In genomic region chr14:66758031-66758613, GRCh38 we compare ENCODE assay signal across 26 cellular contexts.
DNase-seq lines count a peak whose midpoint lies in the region; ATAC-seq, FAIRE-seq and TF ChIP-seq lines count a peak whose summit lies in the region.
"Had no signal": no experiment of that assay in that cellular context is flagged by ENCODE, and none has a peak within 500 bp of the region (broad histone marks: within the 10 kb centered on the region; RNA-seq: fewer than 3 reads in every experiment).

No MANE protein-coding gene starts in this region.

- no peak for TF ChIP-seq POLR2A in spleen (IDR thresholded peaks at IDR 0.05)

- no TSS peak for BruUV-seq in Panc1 (replicated peaks; lab: Mats Ljungman, UMichigan)

- H3K4me1 Mint-ChIP-seq in activated CD4-positive, alpha-beta T cell treated with anti-CD3 and anti-CD28 coated beads, Interleukin-2, amount 10 ng/mL, durations not matched to agents 7 days and 5 days: no peaks in the 10 kb centered on the region
- H3K4me1 Mint-ChIP-seq: brain, nephron progenitor cell had no signal

- H3K4me3 Mint-ChIP-seq in activated CD4-positive, alpha-beta T cell treated with anti-CD3 and anti-CD28 coated beads, Interleukin-2, amount 10 ng/mL, durations not matched to agents 7 days and 5 days: no peak overlapping the region
- H3K4me3 Mint-ChIP-seq: activated CD8-positive, alpha-beta T cell treated with anti-CD3 and anti-CD28 coated beads, Interleukin-2, amount 10 ng/mL, durations not matched to agents 7 days and 5 days; brain; nephron progenitor cell had no signal

- H3K27me3 ChIP-seq in Panc1 (ENCODE audit: control insufficient read depth, insufficient read depth, low read length) (no peaks in the 10 kb centered on the region), spleen (replicated peaks in 1 of 7) (no peaks in the 10 kb centered on the region)
- H3K27me3 ChIP-seq: colonic mucosa, upper lobe of right lung had no signal

- H3K36me3 Mint-ChIP-seq in activated CD4-positive, alpha-beta T cell treated with anti-CD3 and anti-CD28 coated beads, Interleukin-2, amount 10 ng/mL, durations not matched to agents 7 days and 5 days (ENCODE audit: low read depth): no peaks in the 10 kb centered on the region

- no peaks in the 10 kb centered on the region for H3K27me3 Mint-ChIP-seq in activated CD4-positive, alpha-beta T cell treated with anti-CD3 and anti-CD28 coated beads, Interleukin-2, amount 10 ng/mL, durations not matched to agents 7 days and 5 days
- H3K27me3 Mint-ChIP-seq: brain had no signal

- 84 to 93% (median 87%) methylated on average over 6 of the region's 6 CpGs for WGBS in spleen, 5 donors

- CTCF ChIA-PET in Panc1 (lab: Charles Lee): no interaction called here
- CTCF ChIA-PET in activated CD4-positive, alpha-beta T cell treated with anti-CD3 and anti-CD28 coated beads, Interleukin-2, amount 10 ng/mL, durations not matched to agents 7 days and 5 days (lab: Charles Lee): no interaction called here

- H3K4me1 ChIP-seq in Panc1 (ENCODE audit: control insufficient read depth, insufficient read depth, low read length) (no peaks in the 10 kb centered on the region), spleen (no peaks in the 10 kb centered on the region)
- H3K4me1 ChIP-seq: colonic mucosa, left ventricle myocardium inferior, upper lobe of right lung had no signal

- POLR2A ChIA-PET in Panc1 (lab: Charles Lee): no interaction called here
- POLR2A ChIA-PET in activated CD4-positive, alpha-beta T cell treated with anti-CD3 and anti-CD28 coated beads, Interleukin-2, amount 10 ng/mL, durations not matched to agents 7 days and 5 days (lab: Charles Lee): no interaction called here

- TF ChIP-seq CTCF in 22Rv1 (IDR thresholded peaks at IDR 0.05): peak; percentile 22
- TF ChIP-seq CTCF in Panc1 (IDR thresholded peaks at IDR 0.05): peak; percentile 37
- no peak for TF ChIP-seq CTCF in spleen (IDR thresholded peaks at IDR 0.05 in 8 of 11, conservative IDR thresholded peaks at IDR 0.05 in 3 of 11)

- no peak for DNase-seq in HTR-8/SVneo (ENCODE audit: insufficient read length, low spot score)
- no peak for DNase-seq in Panc1 (ENCODE audit: low read depth, low spot score)
- DNase-seq in iPS DF 19.7 (ENCODE audit: low read depth, low spot score): peak; percentile 30
- DNase-seq in central memory CD4-positive, alpha-beta T cell: no peak
- DNase-seq in activated CD4-positive, alpha-beta T cell treated with anti-CD3 and anti-CD28 coated beads, Interleukin-2, amount 10 ng/mL, durations not matched to agents 7 days and 5 days: no peak
- no peak for DNase-seq in spleen
- DNase-seq: activated CD8-positive, alpha-beta T cell treated with anti-CD3 and anti-CD28 coated beads, Interleukin-2, amount 10 ng/mL, durations not matched to agents 7 days and 5 days; activated gamma-delta T cell treated with Interleukin-2 at 50 U/mL for 16 hours; colonic mucosa; COR-L47; glutamatergic neuron; HCEC 1CT; left ventricle myocardium inferior; NCI-H1417 treated with DMSO at 0.1 percent for 48 hours; NCI-H2171 treated with DMSO at 0.1 percent for 48 hours; NCI-H526 treated with DMSO at 0.1 percent for 48 hours; nephron progenitor cell; posterior cingulate gyrus; Right ventricle myocardium superior; substantia nigra; upper lobe of right lung had no signal

- FAIRE-seq in HTR-8/SVneo (lab: Jason Lieb, UNC): peak; percentile 91
- FAIRE-seq: A204.1, endometrium had no signal

- H3K27ac ChIP-seq in 22Rv1 (no peak overlapping the region), Panc1 (ENCODE audit: low read length) (no peak overlapping the region), spleen (no peak overlapping the region)
- H3K27ac ChIP-seq: colonic mucosa, left ventricle myocardium inferior, upper lobe of right lung had no signal

- H3K36me3 ChIP-seq in Panc1 (ENCODE audit: control insufficient read depth, insufficient read depth, low read length) (no peaks in the 10 kb centered on the region), spleen (no peaks in the 10 kb centered on the region)
- H3K36me3 ChIP-seq: colonic mucosa, left ventricle myocardium inferior, upper lobe of right lung had no signal

- no peak for ATAC-seq in Panc1
- no peak for ATAC-seq in GM19395 (IDR thresholded peaks at IDR 0.05; ENCODE audit: unreplicated experiment)
- ATAC-seq: activated CD8-positive, alpha-beta T cell treated with anti-CD3 and anti-CD28 coated beads, Interleukin-2, amount 10 ng/mL, durations not matched to agents 7 days and 5 days; upper lobe of right lung had no signal

- no peaks in the 10 kb centered on the region for H3K9me3 ChIP-seq in Panc1 (ENCODE audit: control insufficient read depth, insufficient read depth, low read depth, low read length)
- no peaks in the 10 kb centered on the region for H3K9me3 ChIP-seq in spleen
- H3K9me3 ChIP-seq: colonic mucosa, left ventricle myocardium inferior, upper lobe of right lung had no signal

- H3K27ac Mint-ChIP-seq in activated CD4-positive, alpha-beta T cell treated with anti-CD3 and anti-CD28 coated beads, Interleukin-2, amount 10 ng/mL, durations not matched to agents 7 days and 5 days: no peak overlapping the region
- H3K27ac Mint-ChIP-seq: activated CD8-positive, alpha-beta T cell treated with anti-CD3 and anti-CD28 coated beads, Interleukin-2, amount 10 ng/mL, durations not matched to agents 7 days and 5 days; brain; nephron progenitor cell had no signal

- no peak overlapping the region for H3K4me3 ChIP-seq in Panc1 (ENCODE audit: low read depth in 2 of 2, low read length in 2 of 2)
- H3K4me3 ChIP-seq in spleen: no peak overlapping the region
- H3K4me3 ChIP-seq: colonic mucosa, left ventricle myocardium inferior, upper lobe of right lung had no signal

- in situ Hi-C loops in Panc1 (cut with HindIII; ENCODE audit: low pct_unique_long_range_greater_than_20kb, low sequenced_read_pairs): no loop called here

- intact Hi-C loops in Panc1 (cut with micrococcal nuclease; ENCODE audit: unreplicated experiment): no loop called here
- intact Hi-C loops in spleen (cut with DNase I; ENCODE audit: low total_unique reads): no loop called here

- peaks cover 3% of the 10 kb centered on the region for H3K9me3 Mint-ChIP-seq in activated CD4-positive, alpha-beta T cell treated with anti-CD3 and anti-CD28 coated beads, Interleukin-2, amount 10 ng/mL, durations not matched to agents 7 days and 5 days
- H3K9me3 Mint-ChIP-seq: nephron progenitor cell had no signal

Comparison
In these comparisons a context has a peak if more than half of its experiments do, and no peak if none do; other contexts are left out.
1. CTCF ChIP-seq: peak in 22Rv1 (single experiment) and Panc1 (single experiment); none in spleen (0 of 11).